In the genomic region with DNA sequence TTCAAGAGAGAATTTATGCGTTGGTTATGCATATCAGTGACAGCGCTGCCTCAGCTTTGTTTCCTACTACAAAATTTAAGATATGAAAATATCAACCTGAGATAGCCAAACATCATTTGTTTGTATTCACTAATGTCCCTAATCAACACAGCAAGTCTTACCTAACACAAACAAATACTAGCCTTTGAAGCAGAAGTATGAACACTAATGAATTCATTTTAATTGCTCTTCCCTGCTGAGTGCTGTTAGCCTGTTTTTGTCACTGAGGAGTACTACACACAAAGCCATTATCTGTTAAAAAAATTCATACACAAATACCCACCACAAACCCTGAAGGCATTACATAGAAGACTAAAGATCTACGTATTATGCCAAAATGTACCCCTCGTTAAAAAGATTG, we compare ENCODE assay signal across 18 cellular contexts.
DNase-seq lines count a peak whose midpoint lies in the region; ATAC-seq and TF ChIP-seq lines count a peak whose summit lies in the region.
"Had no signal": no experiment of that assay in that cellular context is flagged by ENCODE, and none has a peak within 500 bp of the region (broad histone marks: within the 10 kb centered on the region; RNA-seq: fewer than 3 reads in every experiment).

No MANE protein-coding gene starts in this region.

- H3K27me3 ChIP-seq in hepatocyte (no peaks in the 10 kb centered on the region), gastroesophageal sphincter (no peaks in the 10 kb centered on the region)
- H3K27me3 ChIP-seq: BLaER1 treated with 17β-estradiol and CSF1 and Interleukin-3, amounts not matched to agents 10 nM and 100 nM; Peyer's patch had no signal

- H4K20me1 ChIP-seq in hepatocyte (ENCODE audit: insufficient read depth, poor library complexity, severe bottlenecking): no peaks in the 10 kb centered on the region
- H4K20me1 ChIP-seq: BLaER1 treated with 17β-estradiol and CSF1 and Interleukin-3, amounts not matched to agents 10 nM and 100 nM had no signal

- H3K9me3 ChIP-seq in hepatocyte (ENCODE audit: low read depth): no peaks in the 10 kb centered on the region
- no peaks in the 10 kb centered on the region for H3K9me3 ChIP-seq in gastroesophageal sphincter
- H3K9me3 ChIP-seq: BLaER1 treated with 17β-estradiol and CSF1 and Interleukin-3, amounts not matched to agents 10 nM and 100 nM; Peyer's patch had no signal

- H3K4me3 ChIP-seq in hepatocyte: no peak overlapping the region
- no peak overlapping the region for H3K4me3 ChIP-seq in gastroesophageal sphincter
- H3K4me3 ChIP-seq: BLaER1 treated with 17β-estradiol and CSF1 and Interleukin-3, amounts not matched to agents 10 nM and 100 nM; Peyer's patch had no signal

- H3K79me2 ChIP-seq in hepatocyte: no peaks in the 10 kb centered on the region

- DNase-seq in DMS79 treated with DMSO at 0.1 percent for 48 hours (lab: John Stamatoyannopoulos, UW): peak; percentile 1
- no peak for DNase-seq in DMS79 (lab: John Stamatoyannopoulos, UW)
- peak; percentile 91 for DNase-seq in NCI-H146 (lab: John Stamatoyannopoulos, UW)
- DNase-seq in NCI-H69 (lab: John Stamatoyannopoulos, UW): peak; percentile 93
- no peak for DNase-seq in hepatocyte (ENCODE audit: low spot score)
- no peak for DNase-seq in H4 (ENCODE audit: low spot score)
- DNase-seq: 8988T; CD4-positive, alpha-beta memory T cell; EL; Karpas-422; NCI-H187; NCI-H2171; NCI-H446; NCI-H526 treated with DMSO at 0.1 percent for 48 hours; Peyer's patch had no signal

- ATAC-seq in gastroesophageal sphincter: no peak
- ATAC-seq: SK-N-SH treated with all-trans-retinoic acid at 6 μM for 48 hours had no signal

- no peak overlapping the region for H3K4me2 ChIP-seq in hepatocyte
- H3K4me2 ChIP-seq: BLaER1 treated with 17β-estradiol and CSF1 and Interleukin-3, amounts not matched to agents 10 nM and 100 nM had no signal

- no peak for TF ChIP-seq POLR2A in gastroesophageal sphincter (IDR thresholded peaks at IDR 0.05)

- H3K36me3 ChIP-seq in hepatocyte (replicated peaks; ENCODE audit: insufficient read depth, low read depth) (no peaks in the 10 kb centered on the region), gastroesophageal sphincter (peaks cover 0 to 5% of the 10 kb centered on the region in 2 donors)
- H3K36me3 ChIP-seq: Peyer's patch had no signal

- H3K4me1 ChIP-seq in hepatocyte (ENCODE audit: insufficient read depth) (no peaks in the 10 kb centered on the region), gastroesophageal sphincter (no peaks in the 10 kb centered on the region)
- H3K4me1 ChIP-seq: BLaER1 treated with 17β-estradiol and CSF1 and Interleukin-3, amounts not matched to agents 10 nM and 100 nM; Peyer's patch had no signal

- no peaks in the 10 kb centered on the region for H3K9me2 ChIP-seq in hepatocyte (replicated peaks; ENCODE audit: insufficient read depth)

- H2AFZ ChIP-seq in hepatocyte: no peak overlapping the region

- TF ChIP-seq CTCF in hepatocyte (IDR thresholded peaks at IDR 0.05; ENCODE audit: poor library complexity): no peak
- TF ChIP-seq CTCF in gastroesophageal sphincter (IDR thresholded peaks at IDR 0.05): no peak

- TF ChIP-seq EP300 in gastroesophageal sphincter (IDR thresholded peaks at IDR 0.05): no peak

- WGBS in hepatocyte (ENCODE audit: low lambda C conversion rate, missing lambda C conversion rate): 70% methylated on average over 4 of the region's 4 CpGs
- 87 to 94% methylated on average over 4 of the region's 4 CpGs for WGBS in gastroesophageal sphincter (ENCODE audit: low coverage in 1 of 2), 2 donors

- H3K27ac ChIP-seq in hepatocyte: no peak overlapping the region
- no peak overlapping the region for H3K27ac ChIP-seq in gastroesophageal sphincter
- H3K27ac ChIP-seq: BLaER1 treated with 17β-estradiol and CSF1 and Interleukin-3, amounts not matched to agents 10 nM and 100 nM; Peyer's patch had no signal

Comparison
In these comparisons a context has a peak if more than half of its experiments do, and no peak if none do; other contexts are left out.
1. DNase-seq: peak in DMS79 treated with DMSO at 0.1 percent for 48 hours (single experiment), NCI-H146 (single experiment) and NCI-H69 (single experiment); none in DMS79 (single experiment), hepatocyte (single experiment) and H4 (single experiment).